3 cellular contexts compared by ENCODE assay signal in genomic region chr17:44269118-44269794, GRCh38.
TF ChIP-seq lines count a peak whose summit lies in the region.

No MANE protein-coding gene starts in this region.

TF ChIP-seq in SK-N-SH, 30 proteins besides CTCF, POLR2A, EP300 and RAD21:
- TF ChIP-seq TAF1 (IDR thresholded peaks at IDR 0.05; ENCODE audit: borderline replicate concordance, low read depth, low read length) (no peak), PBX3 (IDR thresholded peaks at IDR 0.05) (no peak), ZBTB33 (IDR thresholded peaks at IDR 0.05; ENCODE audit: borderline replicate concordance, low read depth) (no peak), USF1 (IDR thresholded peaks at IDR 0.05; ENCODE audit: borderline replicate concordance, low read depth) (no peak), RFX5 (IDR thresholded peaks at IDR 0.05; ENCODE audit: low read length) (no peak), SMC3 (IDR thresholded peaks at IDR 0.05; ENCODE audit: low read depth, low read length) (no peak), FOSL2 (IDR thresholded peaks at IDR 0.05; ENCODE audit: borderline replicate concordance, low read depth) (no peak), USF2 (IDR thresholded peaks at IDR 0.05; ENCODE audit: borderline replicate concordance, low read depth, low read length) (no peak), MXI1 (IDR thresholded peaks at IDR 0.05; ENCODE audit: low read depth, low read length) (no peak), CHD2 (IDR thresholded peaks at IDR 0.05; ENCODE audit: low read length, partially characterized antibody) (no peak), RCOR1 (IDR thresholded peaks at IDR 0.05; ENCODE audit: low read length) (no peak), TEAD4 (IDR thresholded peaks at IDR 0.05; ENCODE audit: borderline replicate concordance, insufficient read depth) (no peak), ELF1 (IDR thresholded peaks at IDR 0.05) (no peak), SIN3A (IDR thresholded peaks at IDR 0.05; ENCODE audit: borderline replicate concordance, low read depth, low read length) (no peak), FOXJ3 (CRISPR knock-in tag; IDR thresholded peaks at IDR 0.05) (no peak), EZH2phosphoT487 (IDR thresholded peaks at IDR 0.05; ENCODE audit: borderline replicate concordance, low read depth) (no peak)

TF ChIP-seq in SK-N-SH treated with all-trans-retinoic acid at 6 μM for 48 hours, 23 proteins besides CTCF, POLR2A, EP300 and RAD21:
- TF ChIP-seq ZNF565 (CRISPR knock-in tag; conservative IDR thresholded peaks at IDR 0.05; ENCODE audit: low read depth) = no peak
- TF ChIP-seq TOX (CRISPR knock-in tag; IDR thresholded peaks at IDR 0.05; ENCODE audit: borderline replicate concordance) = no peak
- no peak for TF ChIP-seq CSDC2 (CRISPR knock-in tag; IDR thresholded peaks at IDR 0.05)
- TF ChIP-seq GLIS3 (CRISPR knock-in tag; IDR thresholded peaks at IDR 0.05) = no peak

TF ChIP-seq in H1, 55 proteins besides CTCF, POLR2A, EP300 and RAD21:
- TF ChIP-seq SP4 (IDR thresholded peaks at IDR 0.05; ENCODE audit: low read length) (no peak), CREB1 (IDR thresholded peaks at IDR 0.05) (no peak), TAF1 (IDR thresholded peaks at IDR 0.05; ENCODE audit: low read depth, low read length) (no peak)
